ENCODE assay signal across 12 cellular contexts in genomic region chr6:158011478-158011920, GRCh38. TPM values are rescaled to one million over a fixed set of nuclear protein-coding genes. Genes with fewer than 3 reads are reported as not detected.
DNase-seq lines count a peak whose midpoint lies in the region; ATAC-seq and TF ChIP-seq lines count a peak whose summit lies in the region.
"Had no signal": no experiment of that assay in that cellular context is flagged by ENCODE, and none has a peak within 500 bp of the region (broad histone marks: within the 10 kb centered on the region; RNA-seq: fewer than 3 reads in every experiment).

No MANE protein-coding gene starts in this region.

- no peak for DNase-seq in activated CD4-positive, alpha-beta T cell treated with anti-CD3 and anti-CD28 coated beads, Interleukin-2, amount 10 ng/mL, durations not matched to agents 7 days and 5 days
- DNase-seq in activated CD4-positive, alpha-beta T cell treated with anti-CD3 and anti-CD28 coated beads, Interleukin-2, amount 10 ng/mL, durations not matched to agents 24 days and 14 days: no peak
- no peak for DNase-seq in T-cell
- peak; percentile 25 for DNase-seq in iris pigment epithelial cell (ENCODE audit: low read depth)
- no peak for DNase-seq in suprapubic skin (ENCODE audit: low spot score in 2 of 2)
- DNase-seq in cerebellar nuclear complex (lab: John Stamatoyannopoulos, UW): no peak
- DNase-seq: KBM-7, NCI-H510A treated with DMSO at 0.1 percent for 48 hours had no signal

- TF ChIP-seq POLR2A in suprapubic skin (IDR thresholded peaks at IDR 0.05): no peak

- intact Hi-C loops in activated CD4-positive, alpha-beta T cell treated with anti-CD3 and anti-CD28 coated beads, Interleukin-2, amount 10 ng/mL, durations not matched to agents 24 days and 14 days (cut with micrococcal nuclease): no loop called here

- H3K27ac Mint-ChIP-seq in activated CD4-positive, alpha-beta T cell treated with anti-CD3 and anti-CD28 coated beads, Interleukin-2, amount 10 ng/mL, durations not matched to agents 7 days and 5 days: peak overlapping the region; percentile 31
- no peak overlapping the region for H3K27ac Mint-ChIP-seq in activated CD4-positive, alpha-beta T cell treated with anti-CD3 and anti-CD28 coated beads, Interleukin-2, amount 10 ng/mL, durations not matched to agents 24 days and 14 days
- peak overlapping the region; percentile 13 to 51 for H3K27ac Mint-ChIP-seq in T-cell
- H3K27ac Mint-ChIP-seq: stimulated activated effector memory CD8-positive, alpha-beta T cell treated with anti-CD3 and anti-CD28 coated beads, Interleukin-12 subunit alpha, Interleukin-12 subunit beta, amount 100 ng/mL, for 72 hours had no signal

- POLR2A ChIA-PET in activated CD4-positive, alpha-beta T cell treated with anti-CD3 and anti-CD28 coated beads, Interleukin-2, amount 10 ng/mL, durations not matched to agents 7 days and 5 days (lab: Charles Lee): no interaction called here
- POLR2A ChIA-PET in T-cell (lab: Charles Lee): no interaction called here

- no peaks in the 10 kb centered on the region for H3K9me3 Mint-ChIP-seq in activated CD4-positive, alpha-beta T cell treated with anti-CD3 and anti-CD28 coated beads, Interleukin-2, amount 10 ng/mL, durations not matched to agents 7 days and 5 days
- peaks cover 9% of the 10 kb centered on the region for H3K9me3 Mint-ChIP-seq in activated CD4-positive, alpha-beta T cell treated with anti-CD3 and anti-CD28 coated beads, Interleukin-2, amount 10 ng/mL, durations not matched to agents 24 days and 14 days
- no peaks in the 10 kb centered on the region for H3K9me3 Mint-ChIP-seq in T-cell
- H3K9me3 Mint-ChIP-seq: stimulated activated effector memory CD8-positive, alpha-beta T cell treated with anti-CD3 and anti-CD28 coated beads, Interleukin-12 subunit alpha, Interleukin-12 subunit beta, amount 100 ng/mL, for 72 hours had no signal

- H3K36me3 ChIP-seq in suprapubic skin: no peaks in the 10 kb centered on the region
- H3K36me3 ChIP-seq: esophagus muscularis mucosa had no signal

- CTCF ChIA-PET in activated CD4-positive, alpha-beta T cell treated with anti-CD3 and anti-CD28 coated beads, Interleukin-2, amount 10 ng/mL, durations not matched to agents 7 days and 5 days (lab: Charles Lee): interaction anchor here (1.2 to 3.2 kb wide), 3 partner anchors 12 to 27 kb away, joined by 3 to 13 read pairs (median 4); no protein-coding TSS in a partner anchor
- CTCF ChIA-PET in T-cell (lab: Charles Lee): interaction anchor here in 1 of 2 donors (1.5 kb wide), 1 partner anchor 15 kb away, joined by 4 read pairs; no protein-coding TSS in a partner anchor

- H3K4me1 Mint-ChIP-seq in activated CD4-positive, alpha-beta T cell treated with anti-CD3 and anti-CD28 coated beads, Interleukin-2, amount 10 ng/mL, durations not matched to agents 7 days and 5 days: peaks cover 70% of the 10 kb centered on the region
- peaks cover 63% of the 10 kb centered on the region for H3K4me1 Mint-ChIP-seq in activated CD4-positive, alpha-beta T cell treated with anti-CD3 and anti-CD28 coated beads, Interleukin-2, amount 10 ng/mL, durations not matched to agents 24 days and 14 days
- H3K4me1 Mint-ChIP-seq in T-cell: peaks cover 72 to 83% (median 78%) of the 10 kb centered on the region in 3 donors

- H3K4me3 Mint-ChIP-seq in activated CD4-positive, alpha-beta T cell treated with anti-CD3 and anti-CD28 coated beads, Interleukin-2, amount 10 ng/mL, durations not matched to agents 7 days and 5 days: no peak overlapping the region
- no peak overlapping the region for H3K4me3 Mint-ChIP-seq in activated CD4-positive, alpha-beta T cell treated with anti-CD3 and anti-CD28 coated beads, Interleukin-2, amount 10 ng/mL, durations not matched to agents 24 days and 14 days
- H3K4me3 Mint-ChIP-seq in T-cell: peak overlapping the region in 1 of 3 donors; percentile 85
- H3K4me3 Mint-ChIP-seq: stimulated activated effector memory CD8-positive, alpha-beta T cell treated with anti-CD3 and anti-CD28 coated beads, Interleukin-12 subunit alpha, Interleukin-12 subunit beta, amount 100 ng/mL, for 72 hours had no signal

- no peaks in the 10 kb centered on the region for H3K9me3 ChIP-seq in suprapubic skin
- H3K9me3 ChIP-seq: esophagus muscularis mucosa had no signal

- no peak overlapping the region for H3K4me3 ChIP-seq in suprapubic skin
- H3K4me3 ChIP-seq: esophagus muscularis mucosa had no signal

- H3K27ac ChIP-seq in suprapubic skin: peak overlapping the region; percentile 61
- H3K27ac ChIP-seq: esophagus muscularis mucosa had no signal

- H3K27me3 ChIP-seq in suprapubic skin: no peaks in the 10 kb centered on the region
- H3K27me3 ChIP-seq: esophagus muscularis mucosa had no signal

- TF ChIP-seq EP300 in suprapubic skin (IDR thresholded peaks at IDR 0.05): no peak

- no peaks in the 10 kb centered on the region for H3K27me3 Mint-ChIP-seq in activated CD4-positive, alpha-beta T cell treated with anti-CD3 and anti-CD28 coated beads, Interleukin-2, amount 10 ng/mL, durations not matched to agents 7 days and 5 days
- H3K27me3 Mint-ChIP-seq in activated CD4-positive, alpha-beta T cell treated with anti-CD3 and anti-CD28 coated beads, Interleukin-2, amount 10 ng/mL, durations not matched to agents 24 days and 14 days: no peaks in the 10 kb centered on the region
- no peaks in the 10 kb centered on the region for H3K27me3 Mint-ChIP-seq in T-cell

- H3K36me3 Mint-ChIP-seq in activated CD4-positive, alpha-beta T cell treated with anti-CD3 and anti-CD28 coated beads, Interleukin-2, amount 10 ng/mL, durations not matched to agents 7 days and 5 days (ENCODE audit: low read depth): peaks cover 12% of the 10 kb centered on the region
- H3K36me3 Mint-ChIP-seq in activated CD4-positive, alpha-beta T cell treated with anti-CD3 and anti-CD28 coated beads, Interleukin-2, amount 10 ng/mL, durations not matched to agents 24 days and 14 days (ENCODE audit: low read depth): peaks cover 28% of the 10 kb centered on the region
- H3K36me3 Mint-ChIP-seq in T-cell: peaks cover 2% of the 10 kb centered on the region

- no peak for TF ChIP-seq CTCF in suprapubic skin (IDR thresholded peaks at IDR 0.05)

- 72% methylated on average over 6 of the region's 6 CpGs for WGBS in suprapubic skin

- H3K4me1 ChIP-seq in suprapubic skin: peaks cover 19% of the 10 kb centered on the region

- ATAC-seq in T-cell (replicated peaks in 1 of 4) (no peak), HG02981 (IDR thresholded peaks at IDR 0.05; ENCODE audit: unreplicated experiment) (no peak), GM19328 (IDR thresholded peaks at IDR 0.05; ENCODE audit: unreplicated experiment) (no peak)

RNA-seq across cellular contexts. Expression of gene SYNJ2, which starts 29.8 kb away (rescaled TPM):
- total RNA-seq in activated CD4-positive, alpha-beta T cell treated with anti-CD3 and anti-CD28 coated beads, Interleukin-2, amount 10 ng/mL, durations not matched to agents 7 days and 5 days: 10 to 100 TPM; 35.8 to 39.0 TPM
- total RNA-seq in activated CD4-positive, alpha-beta T cell treated with anti-CD3 and anti-CD28 coated beads, Interleukin-2, amount 10 ng/mL, durations not matched to agents 24 days and 14 days: 22.2 and 24.3 TPM in 2 replicates
- total RNA-seq in T-cell (10 to 100 TPM; 20.0 to 37.0 (median 22.3) TPM), suprapubic skin (10 to 100 TPM in 1 of 4 donors, 1 to 10 TPM in 3; 4.3 to 10.7 (median 6.8) TPM)
